ENCODE assay signal across 19 cellular contexts in the genomic region with DNA sequence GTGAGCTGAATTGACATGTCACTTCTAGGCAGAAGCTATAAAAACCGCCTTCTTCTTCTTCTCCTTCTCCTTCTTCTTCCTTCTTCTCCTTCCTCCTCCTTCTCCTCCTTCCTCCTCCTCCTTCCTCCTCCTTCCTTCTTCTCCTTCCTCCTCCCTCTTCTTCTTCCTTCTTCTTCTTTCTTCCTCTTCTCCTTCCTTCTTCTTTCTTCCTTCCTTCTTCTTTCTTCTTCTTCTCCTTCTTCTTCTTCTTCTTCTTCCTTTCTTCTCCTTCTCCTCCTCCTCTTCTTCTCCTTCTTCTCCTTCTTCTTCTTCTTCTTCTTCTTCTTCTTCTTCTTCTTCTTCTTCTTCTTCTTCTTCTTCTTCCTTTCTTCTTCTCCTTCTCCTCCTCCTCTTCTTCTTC. TPM values are rescaled to one million over a fixed set of nuclear protein-coding genes. Genes with fewer than 3 reads are reported as not detected.
DNase-seq lines count a peak whose midpoint lies in the region; ATAC-seq and TF ChIP-seq lines count a peak whose summit lies in the region.
"Had no signal": no experiment of that assay in that cellular context is flagged by ENCODE, and none has a peak within 500 bp of the region (broad histone marks: within the 10 kb centered on the region; RNA-seq: fewer than 3 reads in every experiment).

No MANE protein-coding gene starts in this region.

- no peak overlapping the region for H3K4me2 ChIP-seq in Karpas-422 (ENCODE audit: low read depth, low read length, poor library complexity, severe bottlenecking)

- TF ChIP-seq POLR2A in adrenal gland (IDR thresholded peaks at IDR 0.05), result no peak

- H3K79me2 ChIP-seq in Karpas-422 (ENCODE audit: low read length), result no peaks in the 10 kb centered on the region

- no peaks in the 10 kb centered on the region for H3K9me2 ChIP-seq in Karpas-422 (replicated peaks; ENCODE audit: insufficient read depth, low read length)

- H3K27ac ChIP-seq in Karpas-422 (ENCODE audit: low read length) (no peak overlapping the region), adrenal gland (no peak overlapping the region)
- H3K27ac ChIP-seq in CD4-positive, alpha-beta T cell (ENCODE audit: low read depth, low read length), result no peak overlapping the region
- H3K27ac ChIP-seq: HL-60 had no signal

- no peaks in the 10 kb centered on the region for H3K27me3 ChIP-seq in Karpas-422 (ENCODE audit: low read length)
- H3K27me3 ChIP-seq in CD4-positive, alpha-beta T cell (ENCODE audit: control insufficient read depth, insufficient read depth, low read length), result no peaks in the 10 kb centered on the region
- no peaks in the 10 kb centered on the region for H3K27me3 ChIP-seq in adrenal gland

- POLR2A ChIA-PET in activated naive CD8-positive, alpha-beta T cell treated with anti-CD3 and anti-CD28 coated beads, Interleukin-2, amount 10 ng/mL, durations not matched to agents 7 days and 5 days (lab: Charles Lee), result interaction anchor here (1.3 to 1.6 kb wide), 2 partner anchors 16 to 73 kb away, joined by 3 to 4 read pairs; no protein-coding TSS in a partner anchor
- POLR2A ChIA-PET in CD4-positive, alpha-beta T cell (lab: Charles Lee), result interaction anchor here (1.3 kb wide), 1 partner anchor 74 kb away, joined by 3 read pairs; no protein-coding TSS in a partner anchor

- H3K9me3 Mint-ChIP-seq in activated naive CD8-positive, alpha-beta T cell treated with anti-CD3 and anti-CD28 coated beads, Interleukin-2, amount 10 ng/mL, durations not matched to agents 7 days and 5 days, result no peaks in the 10 kb centered on the region
- no peaks in the 10 kb centered on the region for H3K9me3 Mint-ChIP-seq in activated naive CD8-positive, alpha-beta T cell treated with anti-CD3 and anti-CD28 coated beads, Interleukin-2, amount 50 U/mL, for 24 hours
- H3K9me3 Mint-ChIP-seq in dendritic cell treated with granulocyte-macrophage colony-stimulating factor and Interleukin-4, amounts not matched to agents 40 ng/mL and 50 ng/mL, for 4 days, result peaks cover 10% of the 10 kb centered on the region
- H3K9me3 Mint-ChIP-seq in stimulated activated naive B cell treated with anti-CD40 and anti-IgM and Interleukin-4, amounts not matched to agents 10 μg/mL and 1 μg/mL and 100 μg/mL, for 72 hours, result no peaks in the 10 kb centered on the region
- H3K9me3 Mint-ChIP-seq in CD4-positive, alpha-beta T cell, result no peaks in the 10 kb centered on the region
- H3K9me3 Mint-ChIP-seq: CD8-positive, alpha-beta memory T cell; H9 had no signal

- no peak overlapping the region for H3K9ac ChIP-seq in Karpas-422 (ENCODE audit: low read length)

- H3K36me3 Mint-ChIP-seq in activated naive CD8-positive, alpha-beta T cell treated with anti-CD3 and anti-CD28 coated beads, Interleukin-2, amount 10 ng/mL, durations not matched to agents 7 days and 5 days, result no peaks in the 10 kb centered on the region
- no peaks in the 10 kb centered on the region for H3K36me3 Mint-ChIP-seq in activated naive CD8-positive, alpha-beta T cell treated with anti-CD3 and anti-CD28 coated beads, Interleukin-2, amount 50 U/mL, for 24 hours (ENCODE audit: low read depth)
- peaks cover 14% of the 10 kb centered on the region for H3K36me3 Mint-ChIP-seq in dendritic cell treated with granulocyte-macrophage colony-stimulating factor and Interleukin-4, amounts not matched to agents 40 ng/mL and 50 ng/mL, for 4 days (ENCODE audit: low read depth)
- H3K36me3 Mint-ChIP-seq in stimulated activated naive B cell treated with anti-CD40 and anti-IgM and Interleukin-4, amounts not matched to agents 10 μg/mL and 1 μg/mL and 100 μg/mL, for 72 hours, result no peaks in the 10 kb centered on the region
- peaks cover 7% of the 10 kb centered on the region for H3K36me3 Mint-ChIP-seq in CD4-positive, alpha-beta T cell (ENCODE audit: low read depth)

- peaks cover 11% of the 10 kb centered on the region for H3K4me1 Mint-ChIP-seq in activated naive CD8-positive, alpha-beta T cell treated with anti-CD3 and anti-CD28 coated beads, Interleukin-2, amount 10 ng/mL, durations not matched to agents 7 days and 5 days
- peaks cover 6% of the 10 kb centered on the region for H3K4me1 Mint-ChIP-seq in activated naive CD8-positive, alpha-beta T cell treated with anti-CD3 and anti-CD28 coated beads, Interleukin-2, amount 50 U/mL, for 24 hours
- peaks cover 26% of the 10 kb centered on the region for H3K4me1 Mint-ChIP-seq in dendritic cell treated with granulocyte-macrophage colony-stimulating factor and Interleukin-4, amounts not matched to agents 40 ng/mL and 50 ng/mL, for 4 days (ENCODE audit: low read depth)
- H3K4me1 Mint-ChIP-seq in stimulated activated naive B cell treated with anti-CD40 and anti-IgM and Interleukin-4, amounts not matched to agents 10 μg/mL and 1 μg/mL and 100 μg/mL, for 72 hours, result peaks cover 9 to 21% of the 10 kb centered on the region in 2 donors
- peaks cover 10% of the 10 kb centered on the region for H3K4me1 Mint-ChIP-seq in CD4-positive, alpha-beta T cell (ENCODE audit: low read depth)

- CTCF ChIA-PET in CD4-positive, alpha-beta T cell (lab: Charles Lee), result interaction anchor here (1.2 kb wide), 1 partner anchor 74 kb away, joined by 5 read pairs; no protein-coding TSS in a partner anchor

- TF ChIP-seq CTCF in CD4-positive, alpha-beta T cell (IDR thresholded peaks at IDR 0.05), result no peak
- TF ChIP-seq CTCF in adrenal gland (IDR thresholded peaks at IDR 0.05), result no peak

- H2AFZ ChIP-seq in Karpas-422 (ENCODE audit: low read length), result no peak overlapping the region

- intact Hi-C loops in dendritic cell treated with granulocyte-macrophage colony-stimulating factor and Interleukin-4, amounts not matched to agents 40 ng/mL and 50 ng/mL, for 4 days (cut with micrococcal nuclease), result no loop called here
- intact Hi-C loops in CD4-positive, alpha-beta T cell (cut with DNase I, micrococcal nuclease), result no loop called here
- intact Hi-C loops in adrenal gland (cut with DNase I), result no loop called here

- WGBS in adrenal gland, 4 donors, result 75 to 93% (median 82%) methylated on average over 1 of the region's 1 CpG

- H3K4me1 ChIP-seq in Karpas-422 (ENCODE audit: low read length), result peaks cover 15% of the 10 kb centered on the region
- H3K4me1 ChIP-seq in adrenal gland (replicated peaks in 1 of 2), result peaks cover 6 to 7% of the 10 kb centered on the region in 2 donors

- no peak overlapping the region for H3K4me3 Mint-ChIP-seq in activated naive CD8-positive, alpha-beta T cell treated with anti-CD3 and anti-CD28 coated beads, Interleukin-2, amount 10 ng/mL, durations not matched to agents 7 days and 5 days
- no peak overlapping the region for H3K4me3 Mint-ChIP-seq in activated naive CD8-positive, alpha-beta T cell treated with anti-CD3 and anti-CD28 coated beads, Interleukin-2, amount 50 U/mL, for 24 hours
- no peak overlapping the region for H3K4me3 Mint-ChIP-seq in dendritic cell treated with granulocyte-macrophage colony-stimulating factor and Interleukin-4, amounts not matched to agents 40 ng/mL and 50 ng/mL, for 4 days
- H3K4me3 Mint-ChIP-seq in stimulated activated naive B cell treated with anti-CD40 and anti-IgM and Interleukin-4, amounts not matched to agents 10 μg/mL and 1 μg/mL and 100 μg/mL, for 72 hours, result no peak overlapping the region
- H3K4me3 Mint-ChIP-seq in CD4-positive, alpha-beta T cell, result no peak overlapping the region
- H3K4me3 Mint-ChIP-seq: CD8-positive, alpha-beta memory T cell; H9 had no signal

- H3K9me3 ChIP-seq in Karpas-422 (ENCODE audit: low read length) (no peaks in the 10 kb centered on the region), adrenal gland (replicated peaks in 1 of 3) (no peaks in the 10 kb centered on the region)
- H3K9me3 ChIP-seq in CD4-positive, alpha-beta T cell (ENCODE audit: control insufficient read depth, low read length), result no peaks in the 10 kb centered on the region

- H3K36me3 ChIP-seq in Karpas-422 (ENCODE audit: insufficient read depth, low read length), result no peaks in the 10 kb centered on the region
- H3K36me3 ChIP-seq in adrenal gland (replicated peaks in 1 of 2), result no peaks in the 10 kb centered on the region

- no peak for ATAC-seq in activated naive CD8-positive, alpha-beta T cell treated with anti-CD3 and anti-CD28 coated beads, Interleukin-2, amount 10 ng/mL, durations not matched to agents 7 days and 5 days (ENCODE audit: low read depth)
- ATAC-seq in activated naive CD8-positive, alpha-beta T cell treated with anti-CD3 and anti-CD28 coated beads, Interleukin-2, amount 50 U/mL, for 24 hours, result no peak
- ATAC-seq in stimulated activated naive B cell treated with anti-CD40 and anti-IgM and Interleukin-4, amounts not matched to agents 10 μg/mL and 1 μg/mL and 100 μg/mL, for 72 hours (replicated peaks), result no peak
- ATAC-seq in CD4-positive, alpha-beta T cell (ENCODE audit: poor library complexity), result no peak
- ATAC-seq: GM12878 had no signal

- H3K4me3 ChIP-seq in Karpas-422 (ENCODE audit: low read length) (no peak overlapping the region), adrenal gland (no peak overlapping the region)
- H3K4me3 ChIP-seq: GM12878 had no signal

- no peaks in the 10 kb centered on the region for H4K20me1 ChIP-seq in Karpas-422 (ENCODE audit: insufficient read depth, low read depth, low read length)

- peak overlapping the region; percentile 6 for H3K27ac Mint-ChIP-seq in activated naive CD8-positive, alpha-beta T cell treated with anti-CD3 and anti-CD28 coated beads, Interleukin-2, amount 10 ng/mL, durations not matched to agents 7 days and 5 days
- no peak overlapping the region for H3K27ac Mint-ChIP-seq in activated naive CD8-positive, alpha-beta T cell treated with anti-CD3 and anti-CD28 coated beads, Interleukin-2, amount 50 U/mL, for 24 hours
- H3K27ac Mint-ChIP-seq in dendritic cell treated with granulocyte-macrophage colony-stimulating factor and Interleukin-4, amounts not matched to agents 40 ng/mL and 50 ng/mL, for 4 days, result peak overlapping the region; percentile 3
- H3K27ac Mint-ChIP-seq in stimulated activated naive B cell treated with anti-CD40 and anti-IgM and Interleukin-4, amounts not matched to agents 10 μg/mL and 1 μg/mL and 100 μg/mL, for 72 hours, result peak overlapping the region; percentile 28
- H3K27ac Mint-ChIP-seq in CD4-positive, alpha-beta T cell, result no peak overlapping the region
- H3K27ac Mint-ChIP-seq: CD8-positive, alpha-beta memory T cell; H9 had no signal

- H3K27me3 Mint-ChIP-seq in activated naive CD8-positive, alpha-beta T cell treated with anti-CD3 and anti-CD28 coated beads, Interleukin-2, amount 10 ng/mL, durations not matched to agents 7 days and 5 days, result peaks cover 4% of the 10 kb centered on the region
- no peaks in the 10 kb centered on the region for H3K27me3 Mint-ChIP-seq in activated naive CD8-positive, alpha-beta T cell treated with anti-CD3 and anti-CD28 coated beads, Interleukin-2, amount 50 U/mL, for 24 hours
- H3K27me3 Mint-ChIP-seq in dendritic cell treated with granulocyte-macrophage colony-stimulating factor and Interleukin-4, amounts not matched to agents 40 ng/mL and 50 ng/mL, for 4 days, result no peaks in the 10 kb centered on the region
- no peaks in the 10 kb centered on the region for H3K27me3 Mint-ChIP-seq in stimulated activated naive B cell treated with anti-CD40 and anti-IgM and Interleukin-4, amounts not matched to agents 10 μg/mL and 1 μg/mL and 100 μg/mL, for 72 hours
- H3K27me3 Mint-ChIP-seq in CD4-positive, alpha-beta T cell, result no peaks in the 10 kb centered on the region
- H3K27me3 Mint-ChIP-seq: CD8-positive, alpha-beta memory T cell had no signal

- no peak for DNase-seq in activated naive CD8-positive, alpha-beta T cell treated with anti-CD3 and anti-CD28 coated beads, Interleukin-2, amount 10 ng/mL, durations not matched to agents 7 days and 5 days
- DNase-seq in activated naive CD8-positive, alpha-beta T cell treated with anti-CD3 and anti-CD28 coated beads, Interleukin-2, amount 50 U/mL, for 24 hours, result no peak
- DNase-seq in Karpas-422, result peak; percentile 34
- no peak for DNase-seq in stimulated activated naive B cell treated with anti-CD40 and anti-IgM and Interleukin-4, amounts not matched to agents 10 μg/mL and 1 μg/mL and 100 μg/mL, for 72 hours
- no peak for DNase-seq in CD4-positive, alpha-beta T cell
- no peak for DNase-seq in SKM-1 (lab: John Stamatoyannopoulos, UW; ENCODE audit: unreplicated experiment)
- DNase-seq in adrenal gland, result no peak
- DNase-seq: AML-193; CD8-positive, alpha-beta memory T cell; COR-L47; DMS 273 treated with DMSO at 0.1 percent for 48 hours; DMS53; DND-41; EL; H9 had no signal

RNA-seq across cellular contexts. Expression of gene FBXL19, which starts 4.8 kb away (rescaled TPM):
- total RNA-seq in activated naive CD8-positive, alpha-beta T cell treated with anti-CD3 and anti-CD28 coated beads, Interleukin-2, amount 10 ng/mL, durations not matched to agents 7 days and 5 days, result 10 to 100 TPM; 20.1 to 24.4 TPM
- total RNA-seq in Karpas-422 (2014; rRNA removed; shearing (Covaris generic); ENCODE audit: low replicate concordance), result 24.5 and 59.5 TPM in 2 replicates
- 1 to 10 TPM; 7.5 to 8.9 TPM for total RNA-seq in CD4-positive, alpha-beta T cell
- 10 to 100 TPM in 7 of 8 donors, 1 to 10 TPM in 1; 6.6 to 17.6 (median 12.5) TPM for total RNA-seq in adrenal gland
- polyA plus RNA-seq in adrenal gland, result 10 to 100 TPM in 2 of 3 donors, 1 to 10 TPM in 1; 1.6 to 74.1 (median 14.0) TPM

RNA-seq across cellular contexts. Expression of gene CTF1, which starts 22.2 kb away (rescaled TPM):
- under 1 TPM; 0.19 to 0.37 TPM for total RNA-seq in activated naive CD8-positive, alpha-beta T cell treated with anti-CD3 and anti-CD28 coated beads, Interleukin-2, amount 10 ng/mL, durations not matched to agents 7 days and 5 days
- total RNA-seq in Karpas-422 (2014; rRNA removed; shearing (Covaris generic); ENCODE audit: low replicate concordance), result 0.94 and 1.1 TPM in 2 replicates
- total RNA-seq in CD4-positive, alpha-beta T cell, result under 1 TPM in 1 of 2 experiments, not detected in 1; 0.20 TPM
- 10 to 100 TPM in 4 of 8 donors, 1 to 10 TPM in 4; 3.4 to 13.9 (median 9.1) TPM for total RNA-seq in adrenal gland
- polyA plus RNA-seq in adrenal gland, result 1 to 10 TPM; 4.0 to 7.0 (median 4.7) TPM
- total RNA-seq: HT1080 had no signal
- polyA plus RNA-seq: CD8-positive, alpha-beta memory T cell had no signal

RNA-seq across cellular contexts. Expression of gene BCL7C, which starts 24.7 kb away (rescaled TPM):
- total RNA-seq in activated naive CD8-positive, alpha-beta T cell treated with anti-CD3 and anti-CD28 coated beads, Interleukin-2, amount 10 ng/mL, durations not matched to agents 7 days and 5 days, result 10 to 100 TPM; 31.1 to 31.8 TPM
- total RNA-seq in Karpas-422 (2014; rRNA removed; shearing (Covaris generic); ENCODE audit: low replicate concordance), result 27.4 and 59.7 TPM in 2 replicates
- 10 to 100 TPM; 17.8 to 19.1 TPM for total RNA-seq in CD4-positive, alpha-beta T cell
- 10 to 100 TPM; 18.0 to 45.3 (median 30.2) TPM for total RNA-seq in adrenal gland
- 10 to 100 TPM in 2 of 3 donors, 1 to 10 TPM in 1; 7.7 to 88.3 (median 50.1) TPM for polyA plus RNA-seq in adrenal gland

RNA-seq across cellular contexts. Expression of gene ORAI3, which starts 30.3 kb away (rescaled TPM):
- total RNA-seq in activated naive CD8-positive, alpha-beta T cell treated with anti-CD3 and anti-CD28 coated beads, Interleukin-2, amount 10 ng/mL, durations not matched to agents 7 days and 5 days, result 10 to 100 TPM; 24.6 to 25.8 TPM
- 34.0 and 60.7 TPM in 2 replicates for total RNA-seq in Karpas-422 (2014; rRNA removed; shearing (Covaris generic); ENCODE audit: low replicate concordance)
- 1 to 10 TPM; 3.0 to 4.5 TPM for total RNA-seq in CD4-positive, alpha-beta T cell
- 100 to 1,000 TPM in 1 of 8 donors, 10 to 100 TPM in 7; 25.6 to 101 (median 88.5) TPM for total RNA-seq in adrenal gland
- 10 to 100 TPM; 19.5 to 60.5 (median 45.8) TPM for polyA plus RNA-seq in adrenal gland

RNA-seq across cellular contexts. Expression of gene SETD1A, which starts 38.9 kb away (rescaled TPM):
- 10 to 100 TPM; 27.6 to 33.4 TPM for total RNA-seq in activated naive CD8-positive, alpha-beta T cell treated with anti-CD3 and anti-CD28 coated beads, Interleukin-2, amount 10 ng/mL, durations not matched to agents 7 days and 5 days
- 3.8 and 4.3 TPM in 2 replicates for total RNA-seq in Karpas-422 (2014; rRNA removed; shearing (Covaris generic); ENCODE audit: low replicate concordance)
- total RNA-seq in CD4-positive, alpha-beta T cell, result 10 to 100 TPM; 40.1 to 41.2 TPM
- total RNA-seq in adrenal gland, result 10 to 100 TPM in 6 of 8 donors, 1 to 10 TPM in 2; 6.0 to 23.0 (median 12.8) TPM
- 10 to 100 TPM in 2 of 3 donors, 1 to 10 TPM in 1; 8.7 to 40.1 (median 19.1) TPM for polyA plus RNA-seq in adrenal gland

Comparison
In these comparisons a context has a peak if more than half of its experiments do, and no peak if none do; other contexts are left out.
1. H3K27ac Mint-ChIP-seq: peak in activated naive CD8-positive, alpha-beta T cell treated with anti-CD3 and anti-CD28 coated beads, Interleukin-2, amount 10 ng/mL, durations not matched to agents 7 days and 5 days (single experiment), dendritic cell treated with granulocyte-macrophage colony-stimulating factor and Interleukin-4, amounts not matched to agents 40 ng/mL and 50 ng/mL, for 4 days (single experiment) and stimulated activated naive B cell treated with anti-CD40 and anti-IgM and Interleukin-4, amounts not matched to agents 10 μg/mL and 1 μg/mL and 100 μg/mL, for 72 hours (single experiment); none in activated naive CD8-positive, alpha-beta T cell treated with anti-CD3 and anti-CD28 coated beads, Interleukin-2, amount 50 U/mL, for 24 hours (single experiment) and CD4-positive, alpha-beta T cell (single experiment).